10 cellular contexts compared by ENCODE assay signal in genomic region chr12:52155048-52155868, GRCh38. TPM values are rescaled to one million over a fixed set of nuclear protein-coding genes. Genes with fewer than 3 reads are reported as not detected.
A peak's percentile ranks its signal among the peaks of the same experiment; 100 is the strongest.
DNase-seq lines count a peak whose midpoint lies in the region; ATAC-seq and TF ChIP-seq lines count a peak whose summit lies in the region.
"Had no signal": no experiment of that assay in that cellular context is flagged by ENCODE, and none has a peak within 500 bp of the region (broad histone marks: within the 10 kb centered on the region; RNA-seq: fewer than 3 reads in every experiment).

No MANE protein-coding gene starts in this region.

- peak in 1 of 4 donors; percentile 67 for TF ChIP-seq EP300 in upper lobe of left lung (IDR thresholded peaks at IDR 0.05)

- H3K27ac Mint-ChIP-seq in activated naive CD4-positive, alpha-beta T cell treated with anti-CD3 and anti-CD28 coated beads, Interleukin-2, amount 10 ng/mL, durations not matched to agents 7 days and 5 days = peak overlapping the region; percentile 87
- H3K27ac Mint-ChIP-seq in activated naive CD4-positive, alpha-beta T cell treated with anti-CD3 and anti-CD28 coated beads for 36 hours = no peak overlapping the region
- H3K27ac Mint-ChIP-seq: nephron had no signal

- peak; percentile 85 for DNase-seq in activated naive CD4-positive, alpha-beta T cell treated with anti-CD3 and anti-CD28 coated beads, Interleukin-2, amount 10 ng/mL, durations not matched to agents 7 days and 5 days
- DNase-seq in activated naive CD4-positive, alpha-beta T cell treated with anti-CD3 and anti-CD28 coated beads for 36 hours = no peak
- peak in 3 of 5 donors; percentile 33 to 42 (median 38) for DNase-seq in T-helper 1 cell
- DNase-seq in fibroblast of mammary gland (ENCODE audit: low read depth) = peak; percentile 22
- peak in 1 of 2 donors; percentile 53 for DNase-seq in upper lobe of left lung
- no peak for DNase-seq in GM03348 (ENCODE audit: low spot score)
- no peak for DNase-seq in NCI-H2107 (lab: John Stamatoyannopoulos, UW)

- H3K27me3 Mint-ChIP-seq in activated naive CD4-positive, alpha-beta T cell treated with anti-CD3 and anti-CD28 coated beads, Interleukin-2, amount 10 ng/mL, durations not matched to agents 7 days and 5 days = peaks cover 11% of the 10 kb centered on the region
- no peaks in the 10 kb centered on the region for H3K27me3 Mint-ChIP-seq in activated naive CD4-positive, alpha-beta T cell treated with anti-CD3 and anti-CD28 coated beads for 36 hours (ENCODE audit: low read depth)

- H3K27ac ChIP-seq in upper lobe of left lung = peak overlapping the region; percentile 21 to 79 (median 70)

- peaks cover 65% of the 10 kb centered on the region for H3K4me1 Mint-ChIP-seq in activated naive CD4-positive, alpha-beta T cell treated with anti-CD3 and anti-CD28 coated beads, Interleukin-2, amount 10 ng/mL, durations not matched to agents 7 days and 5 days
- peaks cover 20% of the 10 kb centered on the region for H3K4me1 Mint-ChIP-seq in activated naive CD4-positive, alpha-beta T cell treated with anti-CD3 and anti-CD28 coated beads for 36 hours (ENCODE audit: low read depth)

- no peaks in the 10 kb centered on the region for H3K9me3 ChIP-seq in upper lobe of left lung

- WGBS in upper lobe of left lung, 2 donors = 58 to 64% methylated on average over 4 to 8 of the region's 8 CpGs

- no peak overlapping the region for H3K4me3 Mint-ChIP-seq in activated naive CD4-positive, alpha-beta T cell treated with anti-CD3 and anti-CD28 coated beads, Interleukin-2, amount 10 ng/mL, durations not matched to agents 7 days and 5 days
- no peak overlapping the region for H3K4me3 Mint-ChIP-seq in activated naive CD4-positive, alpha-beta T cell treated with anti-CD3 and anti-CD28 coated beads for 36 hours
- H3K4me3 Mint-ChIP-seq: nephron had no signal

- TF ChIP-seq CTCF in fibroblast of mammary gland (conservative IDR thresholded peaks at IDR 0.05; ENCODE audit: control insufficient read depth, insufficient read depth, low read depth, low read length) (no peak), upper lobe of left lung (IDR thresholded peaks at IDR 0.05) (no peak)

- H3K4me1 ChIP-seq in upper lobe of left lung = peaks cover 27 to 37% (median 33%) of the 10 kb centered on the region in 4 donors

- H3K27me3 ChIP-seq in upper lobe of left lung = peaks cover 0 to 2% (median 0%) of the 10 kb centered on the region in 4 donors

- H3K36me3 ChIP-seq in upper lobe of left lung = no peaks in the 10 kb centered on the region

- H3K4me3 ChIP-seq in fibroblast of mammary gland (ENCODE audit: control insufficient read depth, low read depth, low read length) (no peak overlapping the region), upper lobe of left lung (no peak overlapping the region)

- CTCF ChIA-PET in activated naive CD4-positive, alpha-beta T cell treated with anti-CD3 and anti-CD28 coated beads, Interleukin-2, amount 10 ng/mL, durations not matched to agents 7 days and 5 days (lab: Charles Lee) = interaction anchor here (0.9 to 4.0 kb wide), 11 partner anchors 58 to 725 kb away, joined by 3 to 26 read pairs (median 5); no protein-coding TSS in a partner anchor
- CTCF ChIA-PET in activated naive CD4-positive, alpha-beta T cell treated with anti-CD3 and anti-CD28 coated beads for 36 hours (lab: Charles Lee) = interaction anchor here (0.7 to 3.6 kb wide), 13 partner anchors 9 to 725 kb away, joined by 3 to 23 read pairs (median 4); partner anchors contain the start of gene KRT85

- ATAC-seq in upper lobe of left lung (ENCODE audit: low FRiP score in 2 of 2) (peak; percentile 26 to 61), HG03280 (IDR thresholded peaks at IDR 0.05; ENCODE audit: unreplicated experiment) (no peak)

- no peak for TF ChIP-seq POLR2A in upper lobe of left lung (IDR thresholded peaks at IDR 0.05)

- intact Hi-C loops in activated naive CD4-positive, alpha-beta T cell treated with anti-CD3 and anti-CD28 coated beads for 36 hours (cut with micrococcal nuclease) = loop anchor here (10.0 kb wide), 1 partner anchor 350 kb away; no protein-coding TSS in a partner anchor

- H3K36me3 Mint-ChIP-seq in activated naive CD4-positive, alpha-beta T cell treated with anti-CD3 and anti-CD28 coated beads, Interleukin-2, amount 10 ng/mL, durations not matched to agents 7 days and 5 days = no peaks in the 10 kb centered on the region
- no peaks in the 10 kb centered on the region for H3K36me3 Mint-ChIP-seq in activated naive CD4-positive, alpha-beta T cell treated with anti-CD3 and anti-CD28 coated beads for 36 hours (ENCODE audit: low read depth)

- peaks cover 4% of the 10 kb centered on the region for H3K9me3 Mint-ChIP-seq in activated naive CD4-positive, alpha-beta T cell treated with anti-CD3 and anti-CD28 coated beads, Interleukin-2, amount 10 ng/mL, durations not matched to agents 7 days and 5 days
- H3K9me3 Mint-ChIP-seq in activated naive CD4-positive, alpha-beta T cell treated with anti-CD3 and anti-CD28 coated beads for 36 hours = no peaks in the 10 kb centered on the region

RNA-seq across cellular contexts. Expression of gene KRT80, which starts 36.6 kb away (rescaled TPM):
- total RNA-seq in activated naive CD4-positive, alpha-beta T cell treated with anti-CD3 and anti-CD28 coated beads for 36 hours = not detected
- total RNA-seq in upper lobe of left lung = 10 to 100 TPM in 2 of 6 donors, 1 to 10 TPM in 4; 2.1 to 15.2 (median 6.6) TPM
- total RNA-seq: H1 had no signal

Comparison
In these comparisons a context has a peak if more than half of its experiments do, and no peak if none do; other contexts are left out.
1. DNase-seq: peak in activated naive CD4-positive, alpha-beta T cell treated with anti-CD3 and anti-CD28 coated beads, Interleukin-2, amount 10 ng/mL, durations not matched to agents 7 days and 5 days (single experiment), T-helper 1 cell (3 of 5) and fibroblast of mammary gland (single experiment); none in activated naive CD4-positive, alpha-beta T cell treated with anti-CD3 and anti-CD28 coated beads for 36 hours (single experiment), GM03348 (single experiment) and NCI-H2107 (single experiment).